ENCODE assay signal across 2 cellular contexts in the genomic region with DNA sequence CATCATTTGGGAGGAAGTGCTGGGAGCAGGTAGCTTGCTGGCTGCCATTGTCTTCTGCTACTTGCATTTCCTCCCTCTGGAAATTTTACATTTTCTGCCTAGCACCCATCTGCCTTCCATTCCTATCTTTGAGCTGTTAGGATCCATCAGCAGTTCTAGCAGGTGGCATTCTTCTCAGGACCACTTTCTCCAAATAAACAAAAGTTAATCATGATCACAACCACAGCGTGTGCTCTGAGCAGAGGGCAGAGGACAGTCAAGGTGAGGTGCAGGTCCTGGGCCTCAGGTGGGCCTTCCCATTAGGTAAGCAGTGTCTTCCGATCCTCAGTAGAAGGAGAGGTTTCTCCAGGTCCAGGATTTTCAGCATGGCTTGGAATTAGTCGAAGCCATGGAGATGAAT.
TF ChIP-seq lines count a peak whose summit lies in the region.

No MANE protein-coding gene starts in this region.

TF ChIP-seq in IMR-90, 13 proteins besides CTCF, POLR2A, EP300 and RAD21:
- TF ChIP-seq NFE2L2 (IDR thresholded peaks at IDR 0.05; ENCODE audit: low read depth, low read length) (no peak), BHLHE40 (IDR thresholded peaks at IDR 0.05; ENCODE audit: low read depth, low read length) (no peak), SMC3 (IDR thresholded peaks at IDR 0.05; ENCODE audit: low read depth, low read length) (no peak), USF2 (IDR thresholded peaks at IDR 0.05; ENCODE audit: low read depth, low read length) (no peak), ELK1 (IDR thresholded peaks at IDR 0.05; ENCODE audit: borderline replicate concordance, low read depth, low read length) (no peak), RCOR1 (IDR thresholded peaks at IDR 0.05; ENCODE audit: insufficient replicate concordance, low read length) (no peak), MXI1 (IDR thresholded peaks at IDR 0.05; ENCODE audit: borderline replicate concordance, low read depth, low read length) (no peak), CHD1 (IDR thresholded peaks at IDR 0.05; ENCODE audit: low read depth, low read length) (no peak), CEBPB (IDR thresholded peaks at IDR 0.05; ENCODE audit: low read depth, low read length) (no peak), MAZ (IDR thresholded peaks at IDR 0.05; ENCODE audit: borderline replicate concordance, low read depth, low read length) (no peak), MAFK (IDR thresholded peaks at IDR 0.05; ENCODE audit: low read depth, low read length) (no peak), RFX5 (IDR thresholded peaks at IDR 0.05; ENCODE audit: low read depth, low read length) (no peak), FOS (IDR thresholded peaks at IDR 0.05; ENCODE audit: low read depth, low read length) (no peak)

TF ChIP-seq in SK-N-SH, 30 proteins besides CTCF, POLR2A, EP300 and RAD21:
- no peak for TF ChIP-seq FOXM1 (IDR thresholded peaks at IDR 0.05; ENCODE audit: low read depth)
- TF ChIP-seq FOSL2 (IDR thresholded peaks at IDR 0.05; ENCODE audit: borderline replicate concordance, low read depth), result no peak
- TF ChIP-seq, protein P1, sequence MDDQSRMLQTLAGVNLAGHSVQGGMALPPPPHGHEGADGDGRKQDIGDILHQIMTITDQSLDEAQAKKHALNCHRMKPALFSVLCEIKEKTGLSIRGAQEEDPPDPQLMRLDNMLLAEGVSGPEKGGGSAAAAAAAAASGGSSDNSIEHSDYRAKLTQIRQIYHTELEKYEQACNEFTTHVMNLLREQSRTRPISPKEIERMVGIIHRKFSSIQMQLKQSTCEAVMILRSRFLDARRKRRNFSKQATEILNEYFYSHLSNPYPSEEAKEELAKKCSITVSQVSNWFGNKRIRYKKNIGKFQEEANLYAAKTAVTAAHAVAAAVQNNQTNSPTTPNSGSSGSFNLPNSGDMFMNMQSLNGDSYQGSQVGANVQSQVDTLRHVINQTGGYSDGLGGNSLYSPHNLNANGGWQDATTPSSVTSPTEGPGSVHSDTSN (IDR thresholded peaks at IDR 0.05), result no peak
- TF ChIP-seq JUND (IDR thresholded peaks at IDR 0.05), result no peak
